In genomic region chr4:2537011-2537830, GRCh38 we compare ENCODE assay signal across 1 cellular context.
A peak's percentile ranks its signal among the peaks of the same experiment; 100 is the strongest.
TF ChIP-seq lines count a peak whose summit lies in the region.

No MANE protein-coding gene starts in this region.

TF ChIP-seq in K562, 482 proteins besides CTCF, POLR2A, EP300 and RAD21 (continued from another document and continues in another):
- no peak for TF ChIP-seq ZHX1 (conservative IDR thresholded peaks at IDR 0.05; ENCODE audit: low read length)
- peak; percentile 27 for TF ChIP-seq RBM22 (IDR thresholded peaks at IDR 0.05; ENCODE audit: low read depth, low read length, poor library complexity, severe bottlenecking)
- TF ChIP-seq KDM4B (IDR thresholded peaks at IDR 0.05; ENCODE audit: borderline replicate concordance in 2 of 2, low read depth in 1 of 2), result 0 out of 4 replicates have a peak, but pooled peaks of 1 of the 2 experiments have one; percentile 35
- peak; percentile 73 for TF ChIP-seq CTBP1 (IDR thresholded peaks at IDR 0.05; ENCODE audit: borderline replicate concordance)
- TF ChIP-seq RBM25 (IDR thresholded peaks at IDR 0.05; ENCODE audit: low read depth, low read length, severe bottlenecking), result peak; percentile 18
- TF ChIP-seq ELK3 (CRISPR knock-in tag; IDR thresholded peaks at IDR 0.05), result no peak
- TF ChIP-seq SRSF1 (IDR thresholded peaks at IDR 0.05; ENCODE audit: low read depth, low read length), result no peak
- TF ChIP-seq ZNF696 (CRISPR knock-in tag; conservative IDR thresholded peaks at IDR 0.05), result no peak
- TF ChIP-seq EWSR1 (IDR thresholded peaks at IDR 0.05; ENCODE audit: borderline replicate concordance, low read depth, partially characterized antibody), result no peak
- TF ChIP-seq CHD1 (IDR thresholded peaks at IDR 0.05; ENCODE audit: low read length), result peak; percentile 76
- no peak for TF ChIP-seq WHSC1 (IDR thresholded peaks at IDR 0.05; ENCODE audit: low read length)
- peak; percentile 48 for TF ChIP-seq HMGN3 (IDR thresholded peaks at IDR 0.05; ENCODE audit: borderline replicate concordance, extremely low read depth, insufficient read length, low read depth, low read length)
- TF ChIP-seq ZNF75A (CRISPR knock-in tag; IDR thresholded peaks at IDR 0.05), result no peak
- no peak for TF ChIP-seq ZNF143 (CRISPR knock-in tag; IDR thresholded peaks at IDR 0.05)
- no peak for TF ChIP-seq ZBTB11 (CRISPR knock-in tag; IDR thresholded peaks at IDR 0.05)
- TF ChIP-seq MEIS2 (IDR thresholded peaks at IDR 0.05; ENCODE audit: partially characterized antibody), result peak; percentile 18
- no peak for TF ChIP-seq EP400 (IDR thresholded peaks at IDR 0.05)
- no peak for TF ChIP-seq SMARCE1 (IDR thresholded peaks at IDR 0.05)
- TF ChIP-seq L3MBTL2 (IDR thresholded peaks at IDR 0.05), result 0 out of 2 replicates have a peak, but pooled peaks have one; percentile 20
- peak; percentile 87 for TF ChIP-seq ZFX (CRISPR knock-in tag; IDR thresholded peaks at IDR 0.05)
- TF ChIP-seq U2AF1 (optimal IDR thresholded peaks at IDR 0.05; ENCODE audit: low read depth, low read length), result peak; percentile 59
- TF ChIP-seq NRF1 (conservative IDR thresholded peaks at IDR 0.05 in 1 of 2, IDR thresholded peaks at IDR 0.05 in 1 of 2), result peak in 1 of 2 experiments; percentile 37; a peak in 1 of 4 replicates
- TF ChIP-seq NFRKB (IDR thresholded peaks at IDR 0.05; ENCODE audit: low read depth), result no peak
- peak in 1 of 2 experiments; percentile 88; a peak in 3 of 4 replicates for TF ChIP-seq SIN3A (IDR thresholded peaks at IDR 0.05; ENCODE audit: borderline replicate concordance in 2 of 2, control insufficient read depth in 1 of 2, low read depth in 2 of 2, low read length in 2 of 2)
- peak; percentile 13; the same call in 1 of the 2 replicates for TF ChIP-seq ZNF12 (CRISPR knock-in tag; IDR thresholded peaks at IDR 0.05)
- TF ChIP-seq ATF1 (CRISPR knock-in tag; IDR thresholded peaks at IDR 0.05), result no peak
- TF ChIP-seq ATF1 (tag; IDR thresholded peaks at IDR 0.05), result peak; percentile 47; the same call in 1 of the 2 replicates
- TF ChIP-seq ZNF717 (CRISPR knock-in tag; IDR thresholded peaks at IDR 0.05), result no peak
- TF ChIP-seq PHF8 (IDR thresholded peaks at IDR 0.05; ENCODE audit: borderline replicate concordance, low read length), result peak; percentile 70; the same call in 1 of the 2 replicates
- TF ChIP-seq NKRF (IDR thresholded peaks at IDR 0.05; ENCODE audit: borderline replicate concordance), result peak; percentile 44; the same call in 1 of the 2 replicates
- 0 out of 2 replicates have a peak, but pooled peaks have one; percentile 39 for TF ChIP-seq E2F1 (CRISPR knock-in tag; IDR thresholded peaks at IDR 0.05)
- TF ChIP-seq NUFIP1 (IDR thresholded peaks at IDR 0.05; ENCODE audit: partially characterized antibody), result no peak
- no peak for TF ChIP-seq SREBF2 (CRISPR knock-in tag; IDR thresholded peaks at IDR 0.05)
- TF ChIP-seq MNT (conservative IDR thresholded peaks at IDR 0.05), result peak in 1 of 2 experiments; percentile 36; a peak in 1 of 4 replicates
- no peak for TF ChIP-seq ATF3 (IDR thresholded peaks at IDR 0.05)
- 0 out of 2 replicates have a peak, but pooled peaks have one; percentile 18 for TF ChIP-seq ATF3 (CRISPR knock-in tag; conservative IDR thresholded peaks at IDR 0.05)
- no peak for TF ChIP-seq NR2F6 (CRISPR knock-in tag; IDR thresholded peaks at IDR 0.05)
- no peak for TF ChIP-seq MLX (CRISPR knock-in tag; conservative IDR thresholded peaks at IDR 0.05)
- TF ChIP-seq ZNF274 (IDR thresholded peaks at IDR 0.05; ENCODE audit: borderline replicate concordance, low read depth, low read length), result no peak
- no peak for TF ChIP-seq NFXL1 (CRISPR knock-in tag; IDR thresholded peaks at IDR 0.05)
- 0 out of 2 replicates have a peak, but pooled peaks have one; percentile 25 for TF ChIP-seq MYC (IDR thresholded peaks at IDR 0.05; ENCODE audit: low read depth, low read length)
- TF ChIP-seq MYC (CRISPR knock-in tag; IDR thresholded peaks at IDR 0.05; ENCODE audit: borderline replicate concordance, low read depth), result no peak
- TF ChIP-seq ZBTB26 (CRISPR knock-in tag; IDR thresholded peaks at IDR 0.05), result no peak
- no peak for TF ChIP-seq AFF1 (IDR thresholded peaks at IDR 0.05; ENCODE audit: low read depth in 1 of 2, partially characterized antibody in 2 of 2)
- peak; percentile 55 for TF ChIP-seq CXXC5 (CRISPR knock-in tag; IDR thresholded peaks at IDR 0.05)
